8 cellular contexts compared by ENCODE assay signal in genomic region chr17:42562845-42563509, GRCh38. TPM values are rescaled to one million over a fixed set of nuclear protein-coding genes. Genes with fewer than 3 reads are reported as not detected.
DNase-seq lines count a peak whose midpoint lies in the region; ATAC-seq and TF ChIP-seq lines count a peak whose summit lies in the region.

No MANE protein-coding gene starts in this region.

- H3K9me3 ChIP-seq in BLaER1 (no peaks in the 10 kb centered on the region), colonic mucosa (no peaks in the 10 kb centered on the region)
- no peaks in the 10 kb centered on the region for H3K9me3 ChIP-seq in naive thymus-derived CD4-positive, alpha-beta T cell (ENCODE audit: control insufficient read depth in 2 of 3, low read length in 3 of 3)

- peaks cover 0 to 3% (median 0%) of the 10 kb centered on the region in 5 donors for H3K27me3 Mint-ChIP-seq in naive thymus-derived CD4-positive, alpha-beta T cell

- DNase-seq in LHCN-M2 (ENCODE audit: low read depth) (peak; percentile 39), colonic mucosa (no peak), GM10266 (ENCODE audit: extremely low spot score) (no peak), head of caudate nucleus (no peak), medulla oblongata (ENCODE audit: extremely low spot score) (no peak)
- DNase-seq in naive thymus-derived CD4-positive, alpha-beta T cell: no peak

- peaks cover 0 to 4% (median 0%) of the 10 kb centered on the region in 11 donors for H3K9me3 Mint-ChIP-seq in naive thymus-derived CD4-positive, alpha-beta T cell

- peak overlapping the region; percentile 90 to 95 (median 91) for H3K4me3 Mint-ChIP-seq in naive thymus-derived CD4-positive, alpha-beta T cell

- H3K27ac ChIP-seq in BLaER1 (peak overlapping the region; percentile 92), colonic mucosa (peak overlapping the region; percentile 88)
- peak overlapping the region; percentile 84 for H3K27ac ChIP-seq in naive thymus-derived CD4-positive, alpha-beta T cell (ENCODE audit: low read depth, low read length)

- H3K4me1 ChIP-seq in BLaER1 (peaks cover 37% of the 10 kb centered on the region), colonic mucosa (peaks cover 24% of the 10 kb centered on the region)
- peaks cover 29 to 31% of the 10 kb centered on the region in 2 donors for H3K4me1 ChIP-seq in naive thymus-derived CD4-positive, alpha-beta T cell (ENCODE audit: control insufficient read depth in 2 of 2, insufficient read depth in 2 of 2, low read length in 2 of 2)

- peaks cover 21 to 46% (median 38%) of the 10 kb centered on the region in 7 donors for H3K4me1 Mint-ChIP-seq in naive thymus-derived CD4-positive, alpha-beta T cell

- CTCF ChIA-PET in naive thymus-derived CD4-positive, alpha-beta T cell (lab: Charles Lee): interaction anchor here (0.7 kb wide), 1 partner anchor 9 kb away, joined by 3 read pairs; no protein-coding TSS in a partner anchor

- intact Hi-C loops in colonic mucosa (cut with DNase I) (no loop called here), head of caudate nucleus (cut with DNase I) (no loop called here)
- intact Hi-C loops in naive thymus-derived CD4-positive, alpha-beta T cell (cut with micrococcal nuclease): loop anchor here (1.0 to 2.0 kb wide), 7 partner anchors 9 to 546 kb away; partner anchors contain the start of genes RETREG3 (in 2 of the 2), TUBG1 (in 2 of the 2), DNAJC7 (in 1 of the 2) and NAGLU (in 1 of the 2)

- POLR2A ChIA-PET in naive thymus-derived CD4-positive, alpha-beta T cell (lab: Charles Lee): interaction anchor here (0.6 to 5.8 kb wide), 5 partner anchors 15 to 621 kb away, joined by 3 to 19 read pairs (median 5); partner anchors contain the start of genes NAGLU, PSMC3IP and STAT3

- peak overlapping the region; percentile 89 to 95 (median 92) for H3K27ac Mint-ChIP-seq in naive thymus-derived CD4-positive, alpha-beta T cell

- H3K36me3 Mint-ChIP-seq in naive thymus-derived CD4-positive, alpha-beta T cell: peaks cover 0 to 19% (median 3%) of the 10 kb centered on the region in 5 donors

- H3K36me3 ChIP-seq in BLaER1 (peaks cover 33% of the 10 kb centered on the region), colonic mucosa (peaks cover 4% of the 10 kb centered on the region)
- peaks cover 0 to 43% (median 21%) of the 10 kb centered on the region in 3 experiments for H3K36me3 ChIP-seq in naive thymus-derived CD4-positive, alpha-beta T cell (ENCODE audit: control insufficient read depth in 2 of 3, insufficient read depth in 3 of 3, low read length in 3 of 3)

- H4K20me1 ChIP-seq in BLaER1: no peaks in the 10 kb centered on the region

- H3K4me3 ChIP-seq in BLaER1: peak overlapping the region; percentile 97
- H3K4me3 ChIP-seq in colonic mucosa: peak overlapping the region; percentile 93
- H3K4me3 ChIP-seq in naive thymus-derived CD4-positive, alpha-beta T cell (ENCODE audit: low read length): peak overlapping the region; percentile 95

- H3K27me3 ChIP-seq in BLaER1 (no peaks in the 10 kb centered on the region), colonic mucosa (no peaks in the 10 kb centered on the region)
- no peaks in the 10 kb centered on the region for H3K27me3 ChIP-seq in naive thymus-derived CD4-positive, alpha-beta T cell (ENCODE audit: control insufficient read depth in 2 of 2, insufficient read depth in 2 of 2, low read length in 2 of 2)

- no peak for TF ChIP-seq CTCF in colonic mucosa (IDR thresholded peaks at IDR 0.05)
- TF ChIP-seq CTCF in GM10266 (IDR thresholded peaks at IDR 0.05; ENCODE audit: control insufficient read depth, insufficient read depth, low read depth, missing control alignments): no peak

- no peak for ATAC-seq in naive thymus-derived CD4-positive, alpha-beta T cell
- ATAC-seq in GM18861 (IDR thresholded peaks at IDR 0.05; ENCODE audit: unreplicated experiment): no peak

- H3K4me2 ChIP-seq in BLaER1: peak overlapping the region; percentile 99

- H3K9ac ChIP-seq in BLaER1: peak overlapping the region; percentile 97
- H3K9ac ChIP-seq in colonic mucosa (ENCODE audit: low read depth in 2 of 2, low read length in 2 of 2): peak overlapping the region; percentile 89 to 94

RNA-seq across cellular contexts. Expression of gene COASY, which starts 1.0 kb away (rescaled TPM):
- total RNA-seq in LHCN-M2 (2014; rRNA removed) (25.8 and 31.7 TPM in 2 replicates), colonic mucosa (100 to 1,000 TPM in 1 of 2 donors, 10 to 100 TPM in 1; 94.2 to 176 TPM)
- 53.6 TPM for polyA plus RNA-seq in LHCN-M2 (2012)
- total RNA-seq in naive thymus-derived CD4-positive, alpha-beta T cell: 10 to 100 TPM; 45.3 to 76.9 (median 64.5) TPM
- polyA plus RNA-seq in naive thymus-derived CD4-positive, alpha-beta T cell: 10 to 100 TPM; 56.0 to 59.2 TPM

RNA-seq across cellular contexts. Expression of gene MLX, which starts 3.9 kb away (rescaled TPM):
- total RNA-seq in LHCN-M2 (2014; rRNA removed) (43.5 and 50.9 TPM in 2 replicates), colonic mucosa (10 to 100 TPM; 79.6 to 83.0 TPM)
- polyA plus RNA-seq in LHCN-M2 (2012): 50.3 TPM
- 10 to 100 TPM; 35.3 to 73.9 (median 65.1) TPM for total RNA-seq in naive thymus-derived CD4-positive, alpha-beta T cell
- polyA plus RNA-seq in naive thymus-derived CD4-positive, alpha-beta T cell: 10 to 100 TPM; 28.1 to 46.8 TPM

RNA-seq across cellular contexts. Expression of gene HSD17B1, which starts 10.3 kb away (rescaled TPM):
- 0.26 and 0.34 TPM in 2 replicates for total RNA-seq in LHCN-M2 (2014; rRNA removed)
- polyA plus RNA-seq in LHCN-M2 (2012): 1.9 TPM
- total RNA-seq in colonic mucosa: 1 to 10 TPM in 1 of 2 donors, under 1 TPM in 1; 0.88 to 1.7 TPM
- total RNA-seq in naive thymus-derived CD4-positive, alpha-beta T cell: 1 to 10 TPM; 1.2 to 2.2 (median 1.9) TPM
- under 1 TPM; 0.39 to 0.59 TPM for polyA plus RNA-seq in naive thymus-derived CD4-positive, alpha-beta T cell

RNA-seq across cellular contexts. Expression of gene PSMC3IP, which starts 14.6 kb away (rescaled TPM):
- total RNA-seq in LHCN-M2 (2014; rRNA removed): 23.2 and 32.4 TPM in 2 replicates
- 20.1 TPM for polyA plus RNA-seq in LHCN-M2 (2012)
- total RNA-seq in colonic mucosa: 10 to 100 TPM in 1 of 2 donors, 1 to 10 TPM in 1; 2.2 to 11.6 TPM
- 10 to 100 TPM in 1 of 5 experiments, 1 to 10 TPM in 4; 2.7 to 14.0 (median 5.2) TPM for total RNA-seq in naive thymus-derived CD4-positive, alpha-beta T cell
- polyA plus RNA-seq in naive thymus-derived CD4-positive, alpha-beta T cell: 1 to 10 TPM; 1.3 to 1.6 TPM

RNA-seq across cellular contexts. Expression of gene NAGLU, which starts 26.9 kb away (rescaled TPM):
- 94.8 and 97.0 TPM in 2 replicates for total RNA-seq in LHCN-M2 (2014; rRNA removed)
- polyA plus RNA-seq in LHCN-M2 (2012): 39.9 TPM
- total RNA-seq in colonic mucosa: 10 to 100 TPM; 27.8 to 38.6 TPM
- total RNA-seq in naive thymus-derived CD4-positive, alpha-beta T cell: 10 to 100 TPM; 18.0 to 27.1 (median 22.3) TPM
- 10 to 100 TPM in 1 of 2 donors, 1 to 10 TPM in 1; 6.6 to 17.6 TPM for polyA plus RNA-seq in naive thymus-derived CD4-positive, alpha-beta T cell

Comparison
In these comparisons a context has a peak if more than half of its experiments do, and no peak if none do; other contexts are left out.
1. intact Hi-C loops: an anchor here in naive thymus-derived CD4-positive, alpha-beta T cell (1.0 to 2.0 kb wide); none called in colonic mucosa and head of caudate nucleus.